9 cellular contexts compared by ENCODE assay signal in the genomic region with DNA sequence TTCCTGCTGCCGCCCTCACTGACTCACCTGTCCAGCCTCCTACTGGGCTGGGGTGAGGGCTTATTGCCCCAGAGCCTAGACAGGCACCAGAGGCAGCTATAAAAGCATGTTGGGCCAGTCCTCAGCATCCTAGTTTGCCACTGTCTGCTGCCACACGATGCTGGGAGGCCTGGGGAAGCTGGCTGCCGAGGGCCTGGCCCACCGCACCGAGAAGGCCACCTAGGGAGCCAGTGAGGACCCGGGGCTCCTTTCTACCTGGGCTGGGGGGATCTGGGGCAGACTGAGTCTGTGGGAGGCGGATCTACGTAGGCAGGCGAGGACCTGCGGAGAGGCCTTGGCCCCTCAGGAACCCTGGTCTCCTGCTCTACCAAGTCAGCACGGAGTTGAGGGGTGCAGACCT. TPM values are rescaled to one million over a fixed set of nuclear protein-coding genes. Genes with fewer than 3 reads are reported as not detected.
"Had no signal": no experiment of that assay in that cellular context is flagged by ENCODE, and none has a peak within 500 bp of the region (broad histone marks: within the 10 kb centered on the region; RNA-seq: fewer than 3 reads in every experiment).

No MANE protein-coding gene starts in this region.

RNA-seq across cellular contexts. Expression of a gene that starts 6.6 kb away (rescaled TPM):
- total RNA-seq: cerebellum, dermis blood vessel endothelial cell, endothelial cell of umbilical vein, gastrocnemius medialis, kidney, left colon, left ventricle myocardium inferior, lung microvascular endothelial cell, mucosa of gallbladder had no signal
- polyA plus RNA-seq: endothelial cell of umbilical vein had no signal
